ENCODE assay signal across 9 cellular contexts in the genomic region with DNA sequence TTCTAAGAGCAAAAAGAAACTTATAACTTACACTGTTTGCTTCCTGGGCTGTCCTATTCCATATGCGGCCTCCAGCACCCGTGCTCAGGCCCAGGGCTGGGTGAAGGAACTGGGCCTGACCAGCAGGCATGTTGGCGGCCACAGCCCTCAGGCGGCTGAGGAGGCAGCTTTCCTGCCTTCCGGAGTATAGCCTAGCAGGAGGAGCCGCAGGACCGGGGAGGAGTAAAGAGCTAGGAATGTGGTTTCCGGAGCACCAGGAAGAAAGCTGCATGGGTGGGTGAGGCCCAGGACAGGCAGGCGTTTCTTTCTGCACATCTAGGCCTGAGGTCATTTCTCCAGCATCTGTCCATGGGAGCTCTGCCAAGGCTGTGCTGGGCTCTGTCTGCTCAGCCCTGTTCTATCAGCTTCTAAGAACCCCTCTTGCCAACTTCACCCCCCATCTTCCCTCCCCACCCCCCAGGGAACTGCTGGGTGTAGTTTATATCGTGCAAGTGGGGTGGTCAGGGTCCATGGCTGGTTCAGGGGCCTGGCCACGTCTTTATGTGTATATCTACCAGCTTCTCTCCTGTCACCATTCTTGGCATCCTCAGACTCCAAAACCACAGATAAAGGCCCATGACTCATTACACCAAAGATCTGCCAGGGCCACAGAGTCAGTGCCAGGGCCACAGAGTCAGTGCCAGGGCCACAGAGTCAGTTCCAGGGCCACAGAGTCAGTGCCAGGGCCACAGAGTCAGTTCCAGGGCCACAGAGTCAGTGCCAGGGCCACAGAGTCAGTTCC. TPM values are rescaled to one million over a fixed set of nuclear protein-coding genes. Genes with fewer than 3 reads are reported as not detected.
DNase-seq lines count a peak whose midpoint lies in the region; ATAC-seq and TF ChIP-seq lines count a peak whose summit lies in the region.
"Had no signal": no experiment of that assay in that cellular context is flagged by ENCODE, and none has a peak within 500 bp of the region (broad histone marks: within the 10 kb centered on the region; RNA-seq: fewer than 3 reads in every experiment).

No MANE protein-coding gene starts in this region.

- H3K36me3 Mint-ChIP-seq in WTC11 = no peaks in the 10 kb centered on the region
- H3K36me3 Mint-ChIP-seq in effector memory CD8-positive, alpha-beta T cell (ENCODE audit: insufficient read depth) = no peaks in the 10 kb centered on the region
- H3K36me3 Mint-ChIP-seq: activated naive CD8-positive, alpha-beta T cell treated with anti-CD3 and anti-CD28 coated beads for 36 hours had no signal

- H3K4me3 ChIP-seq in heart left ventricle (peak overlapping the region in 3 of 12 donors; percentile 10 to 21 (median 18)), sigmoid colon (no peak overlapping the region)

- no peak overlapping the region for H3K4me3 Mint-ChIP-seq in WTC11
- H3K4me3 Mint-ChIP-seq in effector memory CD8-positive, alpha-beta T cell = no peak overlapping the region
- H3K4me3 Mint-ChIP-seq: activated naive CD8-positive, alpha-beta T cell treated with anti-CD3 and anti-CD28 coated beads for 36 hours had no signal

- H3K27me3 Mint-ChIP-seq in WTC11 (ENCODE audit: low read depth) = peaks cover 37% of the 10 kb centered on the region
- peaks cover 39 to 73% of the 10 kb centered on the region in 2 donors for H3K27me3 Mint-ChIP-seq in effector memory CD8-positive, alpha-beta T cell

- TF ChIP-seq POLR2A in heart left ventricle (IDR thresholded peaks at IDR 0.05) = no peak
- no peak for TF ChIP-seq POLR2A in sigmoid colon (IDR thresholded peaks at IDR 0.05)

- peak; percentile 10 for ATAC-seq in WTC11
- ATAC-seq in heart left ventricle = peak; percentile 51 to 89 (median 84)
- no peak for ATAC-seq in effector memory CD8-positive, alpha-beta T cell (replicated peaks)

- CTCF ChIA-PET in WTC11 (lab: Charles Lee) = interaction anchor here (0.7 to 5.0 kb wide), 6 partner anchors 10 to 212 kb away, joined by 3 to 33 read pairs (median 4); partner anchors contain the start of gene MESP1

- H3K4me1 ChIP-seq in heart left ventricle = peaks cover 0 to 31% (median 24%) of the 10 kb centered on the region in 12 donors
- H3K4me1 ChIP-seq in sigmoid colon = peaks cover 0 to 15% (median 6%) of the 10 kb centered on the region in 4 donors

- peaks cover 14% of the 10 kb centered on the region for H3K4me1 Mint-ChIP-seq in WTC11
- peaks cover 0 to 5% of the 10 kb centered on the region in 2 donors for H3K4me1 Mint-ChIP-seq in effector memory CD8-positive, alpha-beta T cell (ENCODE audit: low read depth in 2 of 2)
- H3K4me1 Mint-ChIP-seq: activated naive CD8-positive, alpha-beta T cell treated with anti-CD3 and anti-CD28 coated beads for 36 hours had no signal

- intact Hi-C loops in heart left ventricle (cut with DNase I) = no loop called here
- intact Hi-C loops in sigmoid colon (cut with DNase I) = no loop called here

- H3K27ac ChIP-seq in heart left ventricle (peak overlapping the region in 10 of 12 donors; percentile 5 to 84 (median 70)), sigmoid colon (peak overlapping the region; percentile 8 to 49 (median 18))

- peaks cover 4% of the 10 kb centered on the region for H3K9me3 Mint-ChIP-seq in WTC11
- H3K9me3 Mint-ChIP-seq in effector memory CD8-positive, alpha-beta T cell = no peaks in the 10 kb centered on the region
- H3K9me3 Mint-ChIP-seq: activated naive CD8-positive, alpha-beta T cell treated with anti-CD3 and anti-CD28 coated beads for 36 hours had no signal

- H3K27me3 ChIP-seq in heart left ventricle (no peaks in the 10 kb centered on the region), sigmoid colon (no peaks in the 10 kb centered on the region)

- no peaks in the 10 kb centered on the region for H3K36me3 ChIP-seq in heart left ventricle
- H3K36me3 ChIP-seq in sigmoid colon = no peaks in the 10 kb centered on the region

- no peak for TF ChIP-seq EP300 in sigmoid colon (IDR thresholded peaks at IDR 0.05)

- no peaks in the 10 kb centered on the region for H3K9me3 ChIP-seq in heart left ventricle
- H3K9me3 ChIP-seq in sigmoid colon = no peaks in the 10 kb centered on the region

- TF ChIP-seq CTCF in WTC11 (IDR thresholded peaks at IDR 0.05) (no peak), heart left ventricle (IDR thresholded peaks at IDR 0.05) (no peak), sigmoid colon (IDR thresholded peaks at IDR 0.05) (no peak)

- POLR2A ChIA-PET in WTC11 (lab: Charles Lee) = no interaction called here

- peak; percentile 95 for DNase-seq in ELR (ENCODE audit: low read depth)
- DNase-seq in WTC11 (ENCODE audit: low spot score) = no peak
- DNase-seq in heart left ventricle = peak; percentile 63 to 84 (median 74)
- peak; percentile 80 for DNase-seq in sigmoid colon
- DNase-seq in SKM-1 treated with dmso at 0.1 percent for 144 hours (lab: John Stamatoyannopoulos, UW; ENCODE audit: unreplicated experiment) = no peak
- DNase-seq in activated naive CD4-positive, alpha-beta T cell treated with anti-CD3 and anti-CD28 coated beads, Interleukin-2, amount 50 U/mL, for 16 hours = no peak
- no peak for DNase-seq in RPMI8226
- DNase-seq in effector memory CD8-positive, alpha-beta T cell = no peak
- DNase-seq: activated naive CD8-positive, alpha-beta T cell treated with anti-CD3 and anti-CD28 coated beads for 36 hours had no signal

- 36 to 50% (median 44%) methylated on average over 7 to 11 of the region's 11 CpGs for WGBS in heart left ventricle, 4 donors
- WGBS in sigmoid colon, 2 donors = 12 to 43% methylated on average over 11 of the region's 11 CpGs

- H3K27ac Mint-ChIP-seq in WTC11 = no peak overlapping the region
- no peak overlapping the region for H3K27ac Mint-ChIP-seq in effector memory CD8-positive, alpha-beta T cell
- H3K27ac Mint-ChIP-seq: activated naive CD8-positive, alpha-beta T cell treated with anti-CD3 and anti-CD28 coated beads for 36 hours had no signal

TF ChIP-seq in WTC11, 78 proteins besides CTCF, POLR2A, EP300 and RAD21:
- TF ChIP-seq ZBTB21 (CRISPR knock-in tag; IDR thresholded peaks at IDR 0.05; ENCODE audit: borderline replicate concordance) (no peak), ESRRA (CRISPR knock-in tag; IDR thresholded peaks at IDR 0.05; ENCODE audit: borderline replicate concordance) (no peak)

RNA-seq across cellular contexts. Expression of gene KIF7, which starts 7.8 kb away (rescaled TPM):
- total RNA-seq in WTC11 (2021) = 20.4 to 21.8 TPM (median 21.3 TPM) in 3 replicates
- 1 to 10 TPM; 2.7 to 9.2 (median 3.5) TPM for total RNA-seq in heart left ventricle
- 1 to 10 TPM; 1.3 to 3.0 TPM for polyA plus RNA-seq in heart left ventricle
- 10 to 100 TPM in 1 of 4 donors, 1 to 10 TPM in 3; 5.4 to 15.2 (median 7.1) TPM for total RNA-seq in sigmoid colon
- 1 to 10 TPM in 1 of 3 donors, under 1 TPM in 2; 0.46 to 1.9 (median 0.60) TPM for polyA plus RNA-seq in sigmoid colon

RNA-seq across cellular contexts. Expression of gene PLIN1, which starts 16.1 kb away (rescaled TPM):
- total RNA-seq in WTC11 (2021) (0.37 to 0.70 TPM (median 0.48 TPM) in 3 replicates), heart left ventricle (100 to 1,000 TPM in 1 of 9 donors, 10 to 100 TPM in 2, 1 to 10 TPM in 4, under 1 TPM in 2; 0.28 to 143 (median 3.3) TPM), sigmoid colon (10 to 100 TPM in 1 of 4 donors, 1 to 10 TPM in 2, under 1 TPM in 1; 0.95 to 49.6 (median 1.6) TPM)
- polyA plus RNA-seq in heart left ventricle (10 to 100 TPM in 1 of 2 donors, 1 to 10 TPM in 1; 6.5 to 11.8 TPM), sigmoid colon (10 to 100 TPM in 1 of 3 donors, 1 to 10 TPM in 2; 1.2 to 16.9 (median 4.8) TPM)

RNA-seq across cellular contexts. Expression of gene PEX11A, which starts 27.5 kb away (rescaled TPM):
- total RNA-seq in WTC11 (2021) = 2.9 to 3.5 TPM (median 3.0 TPM) in 3 replicates
- total RNA-seq in heart left ventricle = 10 to 100 TPM in 6 of 9 donors, 1 to 10 TPM in 3; 7.0 to 23.0 (median 10.7) TPM
- polyA plus RNA-seq in heart left ventricle = 10 to 100 TPM in 1 of 2 donors, 1 to 10 TPM in 1; 5.9 to 11.0 TPM
- 10 to 100 TPM; 11.1 to 16.5 (median 13.3) TPM for total RNA-seq in sigmoid colon
- polyA plus RNA-seq in sigmoid colon = 10 to 100 TPM; 12.4 to 18.6 (median 18.3) TPM

RNA-seq across cellular contexts. Expression of gene WDR93, which starts 27.5 kb away (rescaled TPM):
- total RNA-seq in WTC11 (2021) (0.09 TPM in 1 of 3 replicates, not detected in the others), heart left ventricle (under 1 TPM in 1 of 9 donors, not detected in 8; 0.21 TPM), sigmoid colon (1 to 10 TPM in 1 of 4 donors, not detected in 3; 1.1 TPM)
- polyA plus RNA-seq in heart left ventricle (under 1 TPM in 1 of 2 donors, not detected in 1; 0.10 TPM), sigmoid colon (under 1 TPM in 1 of 3 donors, not detected in 2; 0.04 TPM)
- total RNA-seq: activated naive CD8-positive, alpha-beta T cell treated with anti-CD3 and anti-CD28 coated beads for 36 hours had no signal

Comparison
In these comparisons a context has a peak if more than half of its experiments do, and no peak if none do; other contexts are left out.
1. DNase-seq: peak in ELR (single experiment), heart left ventricle (5 of 5) and sigmoid colon (single experiment); none in WTC11 (single experiment), SKM-1 treated with dmso at 0.1 percent for 144 hours (single experiment), activated naive CD4-positive, alpha-beta T cell treated with anti-CD3 and anti-CD28 coated beads, Interleukin-2, amount 50 U/mL, for 16 hours (single experiment), RPMI8226 (single experiment) and effector memory CD8-positive, alpha-beta T cell (0 of 3).